Comparison of ENCODE assay signal across 27 cellular contexts in genomic region chr1:28864695-28865094, GRCh38. TPM values are rescaled to one million over a fixed set of nuclear protein-coding genes. Genes with fewer than 3 reads are reported as not detected.
DNase-seq lines count a peak whose midpoint lies in the region; TF ChIP-seq lines count a peak whose summit lies in the region.
"Had no signal": no experiment of that assay in that cellular context is flagged by ENCODE, and none has a peak within 500 bp of the region (broad histone marks: within the 10 kb centered on the region; RNA-seq: fewer than 3 reads in every experiment).

No MANE protein-coding gene starts in this region.

- H3K4me1 ChIP-seq in neuronal stem cell (ENCODE audit: control insufficient read depth in 2 of 2, insufficient read depth in 1 of 2, low read depth in 1 of 2, low read length in 2 of 2) (peaks cover 15% of the 10 kb centered on the region in 2 donors), mesendoderm (ENCODE audit: control insufficient read depth, low read depth, low read length) (no peaks in the 10 kb centered on the region)

- no peaks in the 10 kb centered on the region for H3K36me3 ChIP-seq in neuronal stem cell (replicated peaks in 1 of 2; ENCODE audit: control insufficient read depth in 2 of 2, insufficient read depth in 2 of 2, low read length in 2 of 2)
- no peaks in the 10 kb centered on the region for H3K36me3 ChIP-seq in mesendoderm (ENCODE audit: control insufficient read depth, insufficient read depth, low read length)

- H3K27ac ChIP-seq in neuronal stem cell (replicated peaks; ENCODE audit: low read length): no peak overlapping the region
- H3K27ac ChIP-seq in mesendoderm (ENCODE audit: low read depth, low read length): no peak overlapping the region
- H3K27ac ChIP-seq: A549, SK-N-MC had no signal

- no peak overlapping the region for H4K91ac ChIP-seq in neuronal stem cell (ENCODE audit: low read depth, low read length, poor library complexity)

- H3K56ac ChIP-seq in mesendoderm (ENCODE audit: low read length): no peak overlapping the region

- H3K18ac ChIP-seq in neuronal stem cell (ENCODE audit: low read length) (peak overlapping the region; percentile 52), mesendoderm (ENCODE audit: low read length) (no peak overlapping the region)

- no CpG with 5 or more reads among the region's 6 CpGs for WGBS in neuronal stem cell (ENCODE audit: extremely low coverage in 2 of 2, insufficient read length in 2 of 2, insufficient replicate concordance in 1 of 2), 2 donors
- no CpG with 5 or more reads among the region's 6 CpGs for WGBS in mesendoderm (ENCODE audit: extremely low coverage, insufficient coverage, low lambda C conversion rate)

- H3K27me3 ChIP-seq in neuronal stem cell (ENCODE audit: control insufficient read depth in 3 of 3, insufficient read depth in 3 of 3, low read depth in 1 of 3, low read length in 3 of 3) (peaks cover 0 to 13% (median 0%) of the 10 kb centered on the region in 3 experiments), mesendoderm (ENCODE audit: insufficient read depth, low read length, poor library complexity) (no peaks in the 10 kb centered on the region)

- no peak overlapping the region for H4K5ac ChIP-seq in mesendoderm (ENCODE audit: low read length)

- no peak overlapping the region for H3K4me3 ChIP-seq in neuronal stem cell (ENCODE audit: low read length in 2 of 2)
- H3K4me3 ChIP-seq in mesendoderm (ENCODE audit: low read length): no peak overlapping the region
- H3K4me3 ChIP-seq: A549, K562, SK-N-MC had no signal

- no peak overlapping the region for H3K23ac ChIP-seq in neuronal stem cell (ENCODE audit: low read depth, low read length, poor library complexity)
- H3K23ac ChIP-seq in mesendoderm (ENCODE audit: low read length): no peak overlapping the region

- H3K79me1 ChIP-seq in neuronal stem cell (ENCODE audit: low read depth, low read length): no peaks in the 10 kb centered on the region
- H3K79me1 ChIP-seq in mesendoderm (ENCODE audit: low read length): no peaks in the 10 kb centered on the region

- H3K79me2 ChIP-seq in mesendoderm (ENCODE audit: control insufficient read depth, insufficient read depth, low read length): no peaks in the 10 kb centered on the region

- H2BK15ac ChIP-seq in neuronal stem cell (ENCODE audit: low read length) (peak overlapping the region; percentile 59), mesendoderm (replicated peaks; ENCODE audit: low read depth) (no peak overlapping the region)

- H3K9ac ChIP-seq in neuronal stem cell (ENCODE audit: low read depth, low read length, poor library complexity): no peak overlapping the region
- H3K9ac ChIP-seq in mesendoderm (ENCODE audit: low read length): no peak overlapping the region

- peak overlapping the region; percentile 49 for H2AFZ ChIP-seq in neuronal stem cell (ENCODE audit: low read length)

- no peak overlapping the region for H3K14ac ChIP-seq in neuronal stem cell (ENCODE audit: low read length)

- H4K8ac ChIP-seq in neuronal stem cell (ENCODE audit: low read depth, low read length): no peak overlapping the region
- H4K8ac ChIP-seq in mesendoderm (ENCODE audit: low read depth, low read length): no peak overlapping the region

- H3K9me3 ChIP-seq in neuronal stem cell (replicated peaks in 1 of 2; ENCODE audit: control insufficient read depth in 2 of 2, insufficient read depth in 1 of 2, low read depth in 1 of 2, low read length in 2 of 2): no peaks in the 10 kb centered on the region
- H3K9me3 ChIP-seq: A549 had no signal

- no peak overlapping the region for H3K4me2 ChIP-seq in neuronal stem cell (ENCODE audit: insufficient read depth, low read length, poor library complexity, severe bottlenecking)
- H3K4me2 ChIP-seq in mesendoderm (ENCODE audit: low read length): no peak overlapping the region
- H3K4me2 ChIP-seq: A549 had no signal

- H3K4ac ChIP-seq in neuronal stem cell (ENCODE audit: low read length) (no peak overlapping the region), mesendoderm (ENCODE audit: low read depth, low read length) (no peak overlapping the region)

- H2AK5ac ChIP-seq in neuronal stem cell (ENCODE audit: low read depth, low read length): no peak overlapping the region
- H2AK5ac ChIP-seq in mesendoderm (ENCODE audit: low read length): no peak overlapping the region

- TF ChIP-seq CTCF in GM10266 (IDR thresholded peaks at IDR 0.05; ENCODE audit: control insufficient read depth, insufficient read depth, low read depth, missing control alignments): no peak

- H2BK5ac ChIP-seq in neuronal stem cell (ENCODE audit: low read length) (no peak overlapping the region), mesendoderm (ENCODE audit: low read length) (no peak overlapping the region)

- peak; percentile 27 for DNase-seq in GM10266 (ENCODE audit: extremely low spot score)
- DNase-seq in NCI-H2171 (lab: John Stamatoyannopoulos, UW): peak; percentile 90
- DNase-seq in NCI-H82 treated with DMSO at 0.1 percent for 48 hours (lab: John Stamatoyannopoulos, UW; ENCODE audit: unreplicated experiment): peak; percentile 18
- no peak for DNase-seq in neuronal stem cell (ENCODE audit: low spot score)
- DNase-seq in mesendoderm: no peak
- DNase-seq in iPS-NIHi7 (ENCODE audit: extremely low spot score): no peak
- DNase-seq in SIG-M5 (lab: John Stamatoyannopoulos, UW): no peak
- no peak for DNase-seq in GM19240 (ENCODE audit: insufficient read length, low spot score)
- DNase-seq: C1 segment of cervical spinal cord; CD4-positive, alpha-beta memory T cell; COR-L47; DMS79; EL; GDM1; Kasumi-1; NCI-H1092 treated with DMSO at 0.1 percent for 48 hours; NCI-H1436; NCI-H1930; NCI-H2107; NCI-H446 treated with DMSO at 0.1 percent for 48 hours; NCI-H748 treated with DMSO at 0.1 percent for 48 hours; NK-92 treated with Interleukin-12 subunit alpha and Interleukin-12 subunit beta, amount 100 ng/mL, for 24 hours; SHP77 treated with DMSO at 0.1 percent for 48 hours; T-helper 17 cell had no signal

- no peak overlapping the region for H2BK12ac ChIP-seq in neuronal stem cell (ENCODE audit: low read length)

- no peak overlapping the region for H2BK120ac ChIP-seq in neuronal stem cell (ENCODE audit: low read depth, low read length)
- no peak overlapping the region for H2BK120ac ChIP-seq in mesendoderm (ENCODE audit: low read depth, low read length)

RNA-seq across cellular contexts. Expression of gene EPB41, which starts 49.7 kb away (rescaled TPM):
- 105 TPM for polyA plus RNA-seq in neuronal stem cell (2013, experiment 1 of 2)
- 105 TPM for polyA plus RNA-seq in neuronal stem cell (2013, experiment 2 of 2)
- polyA plus RNA-seq in mesendoderm (2013, experiment 1 of 2): 40.0 TPM
- 41.4 TPM for polyA plus RNA-seq in mesendoderm (2013, experiment 2 of 2)

RNA-seq across cellular contexts. Expression of gene OPRD1, which starts 52.7 kb away (rescaled TPM):
- polyA plus RNA-seq in neuronal stem cell (2013, experiment 1 of 2): 0.33 TPM
- polyA plus RNA-seq in neuronal stem cell (2013, experiment 2 of 2): 0.42 TPM
- 0.52 TPM for polyA plus RNA-seq in mesendoderm (2013, experiment 1 of 2)
- polyA plus RNA-seq in mesendoderm (2013, experiment 2 of 2): 0.50 TPM
- polyA plus RNA-seq: A549 had no signal

Comparison
In these comparisons a context has a peak if more than half of its experiments do, and no peak if none do; other contexts are left out.
1. DNase-seq: peak in GM10266 (single experiment), NCI-H2171 (single experiment) and NCI-H82 treated with DMSO at 0.1 percent for 48 hours (single experiment); none in neuronal stem cell (single experiment), mesendoderm (single experiment), iPS-NIHi7 (single experiment), SIG-M5 (single experiment) and GM19240 (single experiment).